Comparison of ENCODE assay signal across 1 cellular context in genomic region chr12:62963642-62964041, GRCh38.
TF ChIP-seq lines count a peak whose summit lies in the region.

No MANE protein-coding gene starts in this region.

TF ChIP-seq in HepG2, 621 proteins besides CTCF, POLR2A, EP300 and RAD21 (continued from another document):
- peak; percentile 26; the same call in 1 of the 2 replicates for TF ChIP-seq ZNF609 (CRISPR knock-in tag; IDR thresholded peaks at IDR 0.05; ENCODE audit: borderline replicate concordance)
- peak; percentile 54; the same call in 1 of the 2 replicates for TF ChIP-seq NR2F2 (IDR thresholded peaks at IDR 0.05; ENCODE audit: borderline replicate concordance, low read depth)
- TF ChIP-seq PAXIP1 (CRISPR knock-in tag; conservative IDR thresholded peaks at IDR 0.05): 0 out of 2 replicates have a peak, but pooled peaks have one; percentile 26
- TF ChIP-seq, protein P1, sequence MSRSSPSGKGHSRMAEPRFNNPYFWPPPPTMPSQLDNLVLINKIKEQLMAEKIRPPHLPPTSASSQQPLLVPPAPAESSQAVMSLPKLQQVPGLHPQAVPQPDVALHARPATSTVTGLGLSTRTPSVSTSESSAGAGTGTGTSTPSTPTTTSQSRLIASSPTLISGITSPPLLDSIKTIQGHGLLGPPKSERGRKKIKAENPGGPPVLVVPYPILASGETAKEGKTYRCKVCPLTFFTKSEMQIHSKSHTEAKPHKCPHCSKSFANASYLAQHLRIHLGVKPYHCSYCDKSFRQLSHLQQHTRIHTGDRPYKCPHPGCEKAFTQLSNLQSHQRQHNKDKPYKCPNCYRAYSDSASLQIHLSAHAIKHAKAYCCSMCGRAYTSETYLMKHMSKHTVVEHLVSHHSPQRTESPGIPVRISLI (CRISPR knock-in tag; IDR thresholded peaks at IDR 0.05; ENCODE audit: borderline replicate concordance): no peak
- peak; percentile 30; the same call in 1 of the 2 replicates for TF ChIP-seq HMG20A (CRISPR knock-in tag; IDR thresholded peaks at IDR 0.05; ENCODE audit: borderline replicate concordance)
- no peak for TF ChIP-seq AHR (CRISPR knock-in tag; IDR thresholded peaks at IDR 0.05)
- no peak for TF ChIP-seq DNMT3B (CRISPR knock-in tag; conservative IDR thresholded peaks at IDR 0.05)
- TF ChIP-seq SOX13 (IDR thresholded peaks at IDR 0.05): no peak
- peak in 1 of 2 experiments; percentile 66; a peak in 1 of 4 replicates for TF ChIP-seq SOX13 (CRISPR knock-in tag; conservative IDR thresholded peaks at IDR 0.05 in 1 of 2, IDR thresholded peaks at IDR 0.05 in 1 of 2)
- 0 out of 2 replicates have a peak, but pooled peaks have one; percentile 18 for TF ChIP-seq HDAC2 (CRISPR knock-in tag; IDR thresholded peaks at IDR 0.05)
- TF ChIP-seq RELA (CRISPR knock-in tag; IDR thresholded peaks at IDR 0.05): no peak
- TF ChIP-seq RARA (CRISPR knock-in tag; IDR thresholded peaks at IDR 0.05): peak; percentile 41; the same call in 1 of the 2 replicates
- TF ChIP-seq NCOA2 (CRISPR knock-in tag; IDR thresholded peaks at IDR 0.05): peak; percentile 69
- no peak for TF ChIP-seq HES4 (CRISPR knock-in tag; IDR thresholded peaks at IDR 0.05; ENCODE audit: borderline replicate concordance)
- TF ChIP-seq ZNF558 (CRISPR knock-in tag; IDR thresholded peaks at IDR 0.05; ENCODE audit: borderline replicate concordance): no peak
- TF ChIP-seq NR2F6 (IDR thresholded peaks at IDR 0.05): peak; percentile 70
- TF ChIP-seq NR2F6 (CRISPR knock-in tag; IDR thresholded peaks at IDR 0.05): peak; percentile 45; the same call in 1 of the 2 replicates
- no peak for TF ChIP-seq GPN1 (CRISPR knock-in tag; IDR thresholded peaks at IDR 0.05; ENCODE audit: borderline replicate concordance)
- TF ChIP-seq TCF7 (IDR thresholded peaks at IDR 0.05; ENCODE audit: low read depth): 0 out of 2 replicates have a peak, but pooled peaks have one; percentile 33
- TF ChIP-seq IRX3 (CRISPR knock-in tag; IDR thresholded peaks at IDR 0.05; ENCODE audit: borderline replicate concordance, low read depth): no peak
- TF ChIP-seq SP5 (CRISPR knock-in tag; IDR thresholded peaks at IDR 0.05; ENCODE audit: borderline replicate concordance, low read depth): no peak
- TF ChIP-seq ARID5B (CRISPR knock-in tag; IDR thresholded peaks at IDR 0.05): peak; percentile 58; the same call in 1 of the 2 replicates
- TF ChIP-seq SYNCRIP (IDR thresholded peaks at IDR 0.05; ENCODE audit: insufficient read depth, low read depth, low read length): no peak
- peak; percentile 87 for TF ChIP-seq ISL2 (CRISPR knock-in tag; IDR thresholded peaks at IDR 0.05)
